In genomic region chr11:69230856-69231425, GRCh38 we compare ENCODE assay signal across 23 cellular contexts.
"Had no signal": no experiment of that assay in that cellular context is flagged by ENCODE, and none has a peak within 500 bp of the region (broad histone marks: within the 10 kb centered on the region; RNA-seq: fewer than 3 reads in every experiment).

No MANE protein-coding gene starts in this region.

- H3K27ac Mint-ChIP-seq: activated B cell treated with CpG ODN at 0.5 μM for 24 hours; activated CD4-positive, alpha-beta T cell treated with anti-CD3 and anti-CD28 coated beads for 36 hours; activated naive CD8-positive, alpha-beta T cell; activated T-cell treated with anti-CD3 and anti-CD28 coated beads, Interleukin-2, amount 50 U/mL, for 24 hours; activated T-helper 2 cell treated with anti-CD3 and anti-CD28 coated beads, Interferon-gamma antibody, Interleukin-2, Interleukin-4, amounts not matched to agents 10 μg/mL and 5 μg/mL and 100 μg/mL, durations not matched to agents 14 hours and 24 hours and 36 hours; naive thymus-derived CD4-positive, alpha-beta T cell; stimulated activated naive CD8-positive, alpha-beta T cell treated with anti-CD3 and anti-CD28 coated beads, Interleukin-15, amount 100 ng/mL, for 72 hours; T-helper 17 cell had no signal

- ATAC-seq: activated CD4-positive, alpha-beta T cell treated with anti-CD3 and anti-CD28 coated beads for 36 hours; gastroesophageal sphincter; naive thymus-derived CD4-positive, alpha-beta T cell; stimulated activated naive CD8-positive, alpha-beta T cell treated with anti-CD3 and anti-CD28 coated beads, Interleukin-15, amount 100 ng/mL, for 72 hours; T-helper 17 cell had no signal

- H3K4me1 ChIP-seq: adrenal gland, gastroesophageal sphincter, prostate gland, suprapubic skin had no signal

- H3K9me3 ChIP-seq: adrenal gland, prostate gland, suprapubic skin had no signal

- H3K27ac ChIP-seq: adrenal gland, epithelial cell of prostate, gastroesophageal sphincter, prostate gland, SK-N-MC, suprapubic skin had no signal

- DNase-seq: activated B cell treated with CpG ODN at 0.5 μM for 24 hours; activated CD4-positive, alpha-beta T cell treated with anti-CD3 and anti-CD28 coated beads for 36 hours; activated CD4-positive, alpha-beta T cell treated with anti-CD3 and anti-CD28 coated beads, Interleukin-2, amount 50 U/mL, for 48 hours; activated naive CD4-positive, alpha-beta T cell; activated T-cell treated with anti-CD3 and anti-CD28 coated beads, Interleukin-2, amount 50 U/mL, for 24 hours; hypothalamus; naive thymus-derived CD4-positive, alpha-beta T cell; stimulated activated CD4-positive, alpha-beta T cell treated with anti-CD3 and anti-CD28 coated beads, Interleukin-12 subunit alpha, Interleukin-12 subunit beta, amount 100 ng/mL, for 4 hours; stimulated activated CD4-positive, alpha-beta T cell treated with anti-CD3 and anti-CD28 coated beads, Interleukin-4, amount 100 ng/mL, for 4 hours; stimulated activated naive CD8-positive, alpha-beta T cell treated with anti-CD3 and anti-CD28 coated beads, Interleukin-15, amount 100 ng/mL, for 72 hours; SW 1271; T-helper 17 cell; trophoblast cell had no signal

- H3K36me3 ChIP-seq: adrenal gland, gastroesophageal sphincter, prostate gland, suprapubic skin had no signal

- H3K4me1 Mint-ChIP-seq: activated B cell treated with CpG ODN at 0.5 μM for 24 hours; activated CD4-positive, alpha-beta T cell treated with anti-CD3 and anti-CD28 coated beads for 36 hours; central memory CD8-positive, alpha-beta T cell; naive thymus-derived CD4-positive, alpha-beta T cell; T-helper 17 cell had no signal

- H3K4me3 Mint-ChIP-seq: activated B cell treated with CpG ODN at 0.5 μM for 24 hours; activated CD4-positive, alpha-beta T cell treated with anti-CD3 and anti-CD28 coated beads for 36 hours; activated naive CD8-positive, alpha-beta T cell; activated T-cell treated with anti-CD3 and anti-CD28 coated beads, Interleukin-2, amount 50 U/mL, for 24 hours; central memory CD8-positive, alpha-beta T cell; naive thymus-derived CD4-positive, alpha-beta T cell; stimulated activated naive CD8-positive, alpha-beta T cell treated with anti-CD3 and anti-CD28 coated beads, Interleukin-15, amount 100 ng/mL, for 72 hours; T-helper 17 cell had no signal

- H3K27me3 ChIP-seq: suprapubic skin had no signal

- H3K4me3 ChIP-seq: adrenal gland, gastroesophageal sphincter, lung, prostate gland, SK-N-MC, suprapubic skin had no signal
